In the genomic region with DNA sequence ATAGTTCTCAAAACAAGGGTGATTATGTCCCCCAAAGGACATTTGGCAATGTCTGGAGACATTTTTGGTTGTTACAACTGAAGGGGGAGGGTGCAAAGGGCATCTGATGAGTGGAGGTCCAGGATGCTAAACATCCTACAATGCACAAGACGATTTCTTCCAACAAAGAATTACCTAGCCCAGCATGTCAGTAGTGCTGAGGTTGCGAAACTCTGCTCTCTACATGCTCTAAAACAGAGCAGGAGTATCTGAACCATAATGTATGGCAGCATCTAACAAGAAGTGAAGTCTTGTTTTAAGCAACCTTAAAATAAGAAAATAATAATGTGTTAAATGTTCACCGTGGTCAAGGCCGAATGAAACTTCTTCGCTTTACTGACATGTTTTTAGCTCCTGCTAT, we compare ENCODE assay signal across 2 cellular contexts.
A peak's percentile ranks its signal among the peaks of the same experiment; 100 is the strongest.
TF ChIP-seq lines count a peak whose summit lies in the region.

No MANE protein-coding gene starts in this region.

TF ChIP-seq in IMR-90, 13 proteins besides CTCF, POLR2A, EP300 and RAD21:
- no peak for TF ChIP-seq RCOR1 (IDR thresholded peaks at IDR 0.05; ENCODE audit: insufficient replicate concordance, low read length)
- no peak for TF ChIP-seq ELK1 (IDR thresholded peaks at IDR 0.05; ENCODE audit: borderline replicate concordance, low read depth, low read length)
- TF ChIP-seq MAZ (IDR thresholded peaks at IDR 0.05; ENCODE audit: borderline replicate concordance, low read depth, low read length) = no peak
- peak; percentile 95 for TF ChIP-seq CEBPB (IDR thresholded peaks at IDR 0.05; ENCODE audit: low read depth, low read length)
- TF ChIP-seq MXI1 (IDR thresholded peaks at IDR 0.05; ENCODE audit: borderline replicate concordance, low read depth, low read length) = no peak
- TF ChIP-seq, protein P1, sequence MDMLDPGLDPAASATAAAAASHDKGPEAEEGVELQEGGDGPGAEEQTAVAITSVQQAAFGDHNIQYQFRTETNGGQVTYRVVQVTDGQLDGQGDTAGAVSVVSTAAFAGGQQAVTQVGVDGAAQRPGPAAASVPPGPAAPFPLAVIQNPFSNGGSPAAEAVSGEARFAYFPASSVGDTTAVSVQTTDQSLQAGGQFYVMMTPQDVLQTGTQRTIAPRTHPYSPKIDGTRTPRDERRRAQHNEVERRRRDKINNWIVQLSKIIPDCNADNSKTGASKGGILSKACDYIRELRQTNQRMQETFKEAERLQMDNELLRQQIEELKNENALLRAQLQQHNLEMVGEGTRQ (IDR thresholded peaks at IDR 0.05; ENCODE audit: low read depth, low read length) = no peak
- TF ChIP-seq FOS (IDR thresholded peaks at IDR 0.05; ENCODE audit: low read depth, low read length) = no peak
- no peak for TF ChIP-seq SMC3 (IDR thresholded peaks at IDR 0.05; ENCODE audit: low read depth, low read length)
- no peak for TF ChIP-seq NFE2L2 (IDR thresholded peaks at IDR 0.05; ENCODE audit: low read depth, low read length)
- TF ChIP-seq CHD1 (IDR thresholded peaks at IDR 0.05; ENCODE audit: low read depth, low read length) = no peak
- no peak for TF ChIP-seq RFX5 (IDR thresholded peaks at IDR 0.05; ENCODE audit: low read depth, low read length)
- TF ChIP-seq MAFK (IDR thresholded peaks at IDR 0.05; ENCODE audit: low read depth, low read length) = peak; percentile 85
- TF ChIP-seq BHLHE40 (IDR thresholded peaks at IDR 0.05; ENCODE audit: low read depth, low read length) = no peak

TF ChIP-seq in K562, 482 proteins besides CTCF, POLR2A, EP300 and RAD21:
- TF ChIP-seq ELK3 (CRISPR knock-in tag; IDR thresholded peaks at IDR 0.05) = no peak
- peak; percentile 38; the same call in 1 of the 2 replicates for TF ChIP-seq MAFF (IDR thresholded peaks at IDR 0.05; ENCODE audit: low read length)
- no peak for TF ChIP-seq E2F3 (CRISPR knock-in tag; IDR thresholded peaks at IDR 0.05)
- 0 out of 2 replicates have a peak, but pooled peaks have one; percentile 18 for TF ChIP-seq MAFK (IDR thresholded peaks at IDR 0.05; ENCODE audit: low read length)
- TF ChIP-seq CEBPB (tag; IDR thresholded peaks at IDR 0.05) = peak; percentile 73
- TF ChIP-seq ETV5 (CRISPR knock-in tag; IDR thresholded peaks at IDR 0.05; ENCODE audit: low read depth) = no peak
- no peak for TF ChIP-seq ZBTB2 (IDR thresholded peaks at IDR 0.05)
- TF ChIP-seq, protein P2, sequence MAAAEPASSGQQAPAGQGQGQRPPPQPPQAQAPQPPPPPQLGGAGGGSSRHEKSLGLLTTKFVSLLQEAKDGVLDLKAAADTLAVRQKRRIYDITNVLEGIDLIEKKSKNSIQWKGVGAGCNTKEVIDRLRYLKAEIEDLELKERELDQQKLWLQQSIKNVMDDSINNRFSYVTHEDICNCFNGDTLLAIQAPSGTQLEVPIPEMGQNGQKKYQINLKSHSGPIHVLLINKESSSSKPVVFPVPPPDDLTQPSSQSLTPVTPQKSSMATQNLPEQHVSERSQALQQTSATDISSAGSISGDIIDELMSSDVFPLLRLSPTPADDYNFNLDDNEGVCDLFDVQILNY (CRISPR knock-in tag; IDR thresholded peaks at IDR 0.05) = no peak
- no peak for TF ChIP-seq RNF219 (CRISPR knock-in tag; IDR thresholded peaks at IDR 0.05)
- TF ChIP-seq, protein P3, sequence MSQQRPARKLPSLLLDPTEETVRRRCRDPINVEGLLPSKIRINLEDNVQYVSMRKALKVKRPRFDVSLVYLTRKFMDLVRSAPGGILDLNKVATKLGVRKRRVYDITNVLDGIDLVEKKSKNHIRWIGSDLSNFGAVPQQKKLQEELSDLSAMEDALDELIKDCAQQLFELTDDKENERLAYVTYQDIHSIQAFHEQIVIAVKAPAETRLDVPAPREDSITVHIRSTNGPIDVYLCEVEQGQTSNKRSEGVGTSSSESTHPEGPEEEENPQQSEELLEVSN (IDR thresholded peaks at IDR 0.05; ENCODE audit: borderline replicate concordance in 1 of 2, extremely low read depth in 1 of 2, insufficient read depth in 1 of 2, insufficient read length in 1 of 2, low read depth in 1 of 2, low read length in 1 of 2, poor library complexity in 1 of 2, severe bottlenecking in 1 of 2) = no peak
- TF ChIP-seq CHD7 (IDR thresholded peaks at IDR 0.05; ENCODE audit: low read depth, low read length) = no peak
- 0 out of 2 replicates have a peak, but pooled peaks have one; percentile 14 for TF ChIP-seq MAFG (tag; conservative IDR thresholded peaks at IDR 0.05)
- TF ChIP-seq TGIF2 (CRISPR knock-in tag; IDR thresholded peaks at IDR 0.05) = no peak
- no peak for TF ChIP-seq RFX5 (IDR thresholded peaks at IDR 0.05; ENCODE audit: low read depth, low read length)
- no peak for TF ChIP-seq FOS (IDR thresholded peaks at IDR 0.05; ENCODE audit: extremely low read depth, insufficient read length)
- TF ChIP-seq CEBPG (CRISPR knock-in tag; IDR thresholded peaks at IDR 0.05) = no peak
- peak in 1 of 2 experiments; percentile 41; a peak in 1 of 4 replicates for TF ChIP-seq CEBPG (tag; conservative IDR thresholded peaks at IDR 0.05 in 1 of 2, IDR thresholded peaks at IDR 0.05 in 1 of 2)
- TF ChIP-seq ZNF316 (IDR thresholded peaks at IDR 0.05) = peak; percentile 34; the same call in 1 of the 2 replicates
